8 cellular contexts compared by ENCODE assay signal in the genomic region with DNA sequence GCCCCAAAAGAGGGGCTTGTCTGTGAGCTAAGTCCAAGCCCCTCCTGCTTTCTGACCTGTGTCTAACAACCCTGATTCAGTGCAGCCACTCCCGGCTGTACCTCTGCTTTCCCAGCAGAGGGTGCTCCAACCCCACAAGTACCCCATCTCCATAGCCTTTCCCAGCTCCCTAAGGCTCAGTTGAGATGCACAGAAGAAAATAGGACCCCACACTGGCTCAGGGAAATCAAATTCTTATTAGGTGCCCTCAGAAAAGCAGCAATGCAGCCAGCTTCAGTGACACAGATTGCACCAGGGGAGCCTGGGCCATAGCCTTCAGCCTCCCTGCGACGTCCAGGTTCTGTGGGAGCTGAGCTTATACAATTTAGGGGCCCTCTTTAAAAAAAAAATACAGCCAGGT. TPM values are rescaled to one million over a fixed set of nuclear protein-coding genes. Genes with fewer than 3 reads are reported as not detected.
DNase-seq lines count a peak whose midpoint lies in the region; ATAC-seq and TF ChIP-seq lines count a peak whose summit lies in the region.

No MANE protein-coding gene starts in this region.

- ATAC-seq in lung (ENCODE audit: insufficient read depth, low FRiP score): peak; percentile 86
- ATAC-seq in HG03159 (IDR thresholded peaks at IDR 0.05; ENCODE audit: unreplicated experiment): no peak

- DNase-seq in C1 segment of cervical spinal cord (lab: John Stamatoyannopoulos, UW) (peak in 9 of 14 donors; percentile 15 to 53 (median 33)), NCI-H526 (lab: John Stamatoyannopoulos, UW) (peak; percentile 23 to 73), lung (ENCODE audit: low spot score) (peak; percentile 59)
- DNase-seq in activated CD4-positive, alpha-beta T cell treated with anti-CD3 and anti-CD28 coated beads, Interleukin-2, amount 50 U/mL, for 48 hours: peak; percentile 52 to 62
- DNase-seq in effector CD8-positive, alpha-beta T cell (lab: John Stamatoyannopoulos, UW): peak; percentile 22
- peak; percentile 5 for DNase-seq in stimulated activated CD8-positive, alpha-beta memory T cell treated with anti-CD3 and anti-CD28 coated beads, Interleukin-15, amount 100 ng/mL, for 1 hour (ENCODE audit: low read depth)

- WGBS in lung, 2 donors: 61 to 62% methylated on average over 3 of the region's 3 CpGs

- CTCF ChIA-PET in HEK293 (lab: Yijun Ruan, JAX): interaction anchor here (0.6 to 12.2 kb wide), 54 partner anchors 11 to 1972 kb away, joined by 3 to 461 read pairs (median 4); a partner anchor contains a TSS

- H3K4me3 ChIP-seq in HEK293 (ENCODE audit: low read depth, low read length) (no peak overlapping the region), lung (no peak overlapping the region)

- no peaks in the 10 kb centered on the region for H3K9me3 ChIP-seq in HEK293 (ENCODE audit: control insufficient read depth, insufficient read depth, low read depth, low read length)
- peaks cover 0 to 3% of the 10 kb centered on the region in 2 donors for H3K9me3 ChIP-seq in lung (ENCODE audit: control insufficient read depth in 2 of 2, insufficient read depth in 1 of 2, low read length in 1 of 2)

- H3K36me3 ChIP-seq in HEK293 (ENCODE audit: control insufficient read depth in 2 of 2, insufficient read depth in 1 of 2, low read length in 2 of 2): no peaks in the 10 kb centered on the region
- H3K36me3 ChIP-seq in lung (ENCODE audit: control insufficient read depth in 2 of 2, insufficient read depth in 2 of 2, low read length in 2 of 2): no peaks in the 10 kb centered on the region

- TF ChIP-seq CTCF in HEK293 (tag by site-specific recombination; IDR thresholded peaks at IDR 0.05) (peak; percentile 64), lung (IDR thresholded peaks at IDR 0.05; ENCODE audit: control extremely low read depth, extremely low read depth) (peak; percentile 95)

- POLR2A ChIA-PET in HEK293 (lab: Yijun Ruan, JAX): interaction anchor here (0.8 to 1.5 kb wide), 4 partner anchors 153 to 221 kb away, joined by 3 to 4 read pairs (median 4); no protein-coding TSS in a partner anchor

- H3K4me1 ChIP-seq in HEK293 (ENCODE audit: control insufficient read depth, insufficient read depth, low read length) (no peaks in the 10 kb centered on the region), lung (ENCODE audit: control insufficient read depth in 2 of 2, insufficient read depth in 2 of 2, low read length in 2 of 2) (no peaks in the 10 kb centered on the region)

- H3K27me3 ChIP-seq in lung (ENCODE audit: control insufficient read depth, insufficient read depth): no peaks in the 10 kb centered on the region

- no peak overlapping the region for H3K27ac ChIP-seq in HEK293 (ENCODE audit: extremely low read depth, low read depth, low read length)
- H3K27ac ChIP-seq in lung (ENCODE audit: low read depth in 1 of 2, low read length in 1 of 2): no peak overlapping the region

TF ChIP-seq in HEK293, 187 proteins besides CTCF, POLR2A, EP300 and RAD21:
- peak; percentile 91 for TF ChIP-seq ZNF654 (tag by site-specific recombination; IDR thresholded peaks at IDR 0.05; ENCODE audit: low read depth)
- TF ChIP-seq ZNF660 (tag by site-specific recombination; IDR thresholded peaks at IDR 0.05): 0 out of 2 replicates have a peak, but pooled peaks have one; percentile 61
- TF ChIP-seq, protein P1, sequence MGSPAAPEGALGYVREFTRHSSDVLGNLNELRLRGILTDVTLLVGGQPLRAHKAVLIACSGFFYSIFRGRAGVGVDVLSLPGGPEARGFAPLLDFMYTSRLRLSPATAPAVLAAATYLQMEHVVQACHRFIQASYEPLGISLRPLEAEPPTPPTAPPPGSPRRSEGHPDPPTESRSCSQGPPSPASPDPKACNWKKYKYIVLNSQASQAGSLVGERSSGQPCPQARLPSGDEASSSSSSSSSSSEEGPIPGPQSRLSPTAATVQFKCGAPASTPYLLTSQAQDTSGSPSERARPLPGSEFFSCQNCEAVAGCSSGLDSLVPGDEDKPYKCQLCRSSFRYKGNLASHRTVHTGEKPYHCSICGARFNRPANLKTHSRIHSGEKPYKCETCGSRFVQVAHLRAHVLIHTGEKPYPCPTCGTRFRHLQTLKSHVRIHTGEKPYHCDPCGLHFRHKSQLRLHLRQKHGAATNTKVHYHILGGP (tag by site-specific recombination; IDR thresholded peaks at IDR 0.05): no peak
- TF ChIP-seq ZBTB48 (tag by site-specific recombination; IDR thresholded peaks at IDR 0.05): peak; percentile 87

RNA-seq across cellular contexts. Expression of a gene that starts 49.9 kb away (rescaled TPM):
- total RNA-seq in lung: not detected
- not detected for polyA plus RNA-seq in lung

Comparison
In these comparisons a context has a peak if more than half of its experiments do, and no peak if none do; other contexts are left out.
1. DNase-seq: peak in every context shown above with its lines; median percentile 59 in lung; 57 in activated CD4-positive, alpha-beta T cell treated with anti-CD3 and anti-CD28 coated beads, Interleukin-2, amount 50 U/mL, for 48 hours; 48 in NCI-H526; 33 in C1 segment of cervical spinal cord; 22 in effector CD8-positive, alpha-beta T cell; 5 in stimulated activated CD8-positive, alpha-beta memory T cell treated with anti-CD3 and anti-CD28 coated beads, Interleukin-15, amount 100 ng/mL, for 1 hour.